Comparison of ENCODE assay signal across 19 cellular contexts in the genomic region with DNA sequence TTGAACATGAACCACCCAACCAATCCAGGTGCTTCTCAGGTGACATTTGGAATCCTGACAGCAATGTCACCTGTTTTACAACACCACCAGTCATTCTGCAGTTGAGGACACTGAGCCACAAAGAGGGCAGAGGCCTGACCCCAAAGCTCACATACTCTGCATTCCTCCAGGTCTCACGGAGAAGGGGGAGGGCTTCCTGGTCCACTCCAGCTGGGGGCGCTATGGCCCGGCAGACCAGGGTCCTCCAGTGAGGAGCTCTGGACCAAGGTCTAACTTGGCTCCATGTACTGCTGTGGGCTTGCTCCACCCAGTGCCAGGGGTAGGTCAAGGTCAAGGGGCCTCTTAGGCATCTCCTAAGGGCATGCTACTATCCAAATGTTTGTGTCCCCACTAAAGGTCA. TPM values are rescaled to one million over a fixed set of nuclear protein-coding genes. Genes with fewer than 3 reads are reported as not detected.
DNase-seq lines count a peak whose midpoint lies in the region; ATAC-seq and TF ChIP-seq lines count a peak whose summit lies in the region.
"Had no signal": no experiment of that assay in that cellular context is flagged by ENCODE, and none has a peak within 500 bp of the region (broad histone marks: within the 10 kb centered on the region; RNA-seq: fewer than 3 reads in every experiment).

No MANE protein-coding gene starts in this region.

- DNase-seq in ELF-1 (ENCODE audit: low read depth, low spot score) (peak; percentile 37), choroid plexus epithelial cell (ENCODE audit: low read depth) (no peak), neuronal stem cell (ENCODE audit: low spot score) (no peak), H4 (ENCODE audit: low spot score) (no peak), NCI-H82 (lab: John Stamatoyannopoulos, UW) (no peak)
- DNase-seq: activated CD4-positive, alpha-beta T cell treated with anti-CD3 and anti-CD28 coated beads for 4 hours; activated CD8-positive, alpha-beta memory T cell treated with anti-CD3 and anti-CD28 coated beads, Interleukin-2, amount 50 U/mL, for 48 hours; activated naive CD4-positive, alpha-beta T cell treated with Interleukin-2 at 50 U/mL for 16 hours; aorta; KG1; midbrain; NCI-H2227 treated with DMSO at 0.1 percent for 48 hours; sigmoid colon; stimulated activated CD4-positive, alpha-beta T cell treated with anti-CD3 and anti-CD28 coated beads, Interleukin-4, amount 100 ng/mL, for 4 hours had no signal

- no peak overlapping the region for H3K14ac ChIP-seq in neuronal stem cell (ENCODE audit: low read length)

- no peak overlapping the region for H4K91ac ChIP-seq in neuronal stem cell (ENCODE audit: low read depth, low read length, poor library complexity)

- WGBS in neuronal stem cell (ENCODE audit: extremely low coverage in 2 of 2, insufficient read length in 2 of 2, insufficient replicate concordance in 1 of 2), 2 donors = no CpG with 5 or more reads among the region's 3 CpGs

- H3K36me3 ChIP-seq in OCI-LY3 (replicated peaks; ENCODE audit: low read depth, low read length) (no peaks in the 10 kb centered on the region), neuronal stem cell (replicated peaks in 1 of 2; ENCODE audit: control insufficient read depth in 2 of 2, insufficient read depth in 2 of 2, low read length in 2 of 2) (peaks cover 2 to 5% of the 10 kb centered on the region in 2 donors)
- H3K36me3 ChIP-seq: sigmoid colon had no signal

- peak overlapping the region; percentile 45 for H3K23ac ChIP-seq in neuronal stem cell (ENCODE audit: low read depth, low read length, poor library complexity)

- H3K79me1 ChIP-seq in neuronal stem cell (ENCODE audit: low read depth, low read length) = no peaks in the 10 kb centered on the region

- no peak for ATAC-seq in HG03175 (IDR thresholded peaks at IDR 0.05; ENCODE audit: unreplicated experiment)

- no peak overlapping the region for H3K9ac ChIP-seq in OCI-LY3 (ENCODE audit: low read length)
- H3K9ac ChIP-seq in neuronal stem cell (ENCODE audit: low read depth, low read length, poor library complexity) = no peak overlapping the region

- H2BK120ac ChIP-seq in neuronal stem cell (ENCODE audit: low read depth, low read length) = no peak overlapping the region

- peaks cover 3% of the 10 kb centered on the region; the same call in 1 of the 2 replicates for H3K27me3 ChIP-seq in OCI-LY3 (ENCODE audit: low read depth, low read length)
- H3K27me3 ChIP-seq in neuronal stem cell (ENCODE audit: control insufficient read depth in 3 of 3, insufficient read depth in 3 of 3, low read depth in 1 of 3, low read length in 3 of 3) = peaks cover 0 to 5% (median 5%) of the 10 kb centered on the region in 3 experiments

- peak overlapping the region; percentile 1 for H2AK5ac ChIP-seq in neuronal stem cell (ENCODE audit: low read depth, low read length)

- H3K4me3 ChIP-seq in OCI-LY3 (ENCODE audit: low read length) (no peak overlapping the region), choroid plexus epithelial cell (ENCODE audit: low read depth, low read length) (no peak overlapping the region), neuronal stem cell (ENCODE audit: low read length in 2 of 2) (no peak overlapping the region)
- H3K4me3 ChIP-seq: sigmoid colon had no signal

- no peaks in the 10 kb centered on the region for H4K20me1 ChIP-seq in OCI-LY3 (ENCODE audit: insufficient read depth, low read length)

- no peak overlapping the region for H4K8ac ChIP-seq in neuronal stem cell (ENCODE audit: low read depth, low read length)

- H3K4me1 ChIP-seq in OCI-LY3 (ENCODE audit: low read length) = no peaks in the 10 kb centered on the region
- peaks cover 21 to 27% of the 10 kb centered on the region in 2 donors for H3K4me1 ChIP-seq in neuronal stem cell (ENCODE audit: control insufficient read depth in 2 of 2, insufficient read depth in 1 of 2, low read depth in 1 of 2, low read length in 2 of 2)

- H3K4ac ChIP-seq in neuronal stem cell (ENCODE audit: low read length) = no peak overlapping the region

- no peak overlapping the region for H3K27ac ChIP-seq in OCI-LY3 (ENCODE audit: low read length)
- H3K27ac ChIP-seq in neuronal stem cell (replicated peaks; ENCODE audit: low read length) = no peak overlapping the region
- H3K27ac ChIP-seq: HL-60, sigmoid colon had no signal

- H3K4me2 ChIP-seq in OCI-LY3 (ENCODE audit: low read length) (no peak overlapping the region), neuronal stem cell (ENCODE audit: insufficient read depth, low read length, poor library complexity, severe bottlenecking) (no peak overlapping the region)

- no peak overlapping the region for H2BK12ac ChIP-seq in neuronal stem cell (ENCODE audit: low read length)

- H2AFZ ChIP-seq in OCI-LY3 (ENCODE audit: low read depth, low read length) = no peak overlapping the region
- no peak overlapping the region for H2AFZ ChIP-seq in neuronal stem cell (ENCODE audit: low read length)

- no peak overlapping the region for H2BK5ac ChIP-seq in neuronal stem cell (ENCODE audit: low read length)

- H3K18ac ChIP-seq in neuronal stem cell (ENCODE audit: low read length) = peak overlapping the region; percentile 87

- peak; percentile 20; the same call in 1 of the 2 replicates for TF ChIP-seq CTCF in OCI-LY3 (IDR thresholded peaks at IDR 0.05; ENCODE audit: low read depth, low read length)
- peak; percentile 25 for TF ChIP-seq CTCF in choroid plexus epithelial cell (conservative IDR thresholded peaks at IDR 0.05; ENCODE audit: low read depth, low read length)

- H3K9me3 ChIP-seq in OCI-LY3 (ENCODE audit: insufficient read depth, low read length) (no peaks in the 10 kb centered on the region), neuronal stem cell (replicated peaks in 1 of 2; ENCODE audit: control insufficient read depth in 2 of 2, insufficient read depth in 1 of 2, low read depth in 1 of 2, low read length in 2 of 2) (no peaks in the 10 kb centered on the region)
- H3K9me3 ChIP-seq: sigmoid colon had no signal

- H2BK15ac ChIP-seq in neuronal stem cell (ENCODE audit: low read length) = peak overlapping the region; percentile 8

- no peaks in the 10 kb centered on the region for H3K79me2 ChIP-seq in OCI-LY3 (ENCODE audit: low read length)

RNA-seq across cellular contexts. Expression of gene PNPLA3, which starts 1.5 kb away (rescaled TPM):
- 11.0 TPM for polyA plus RNA-seq in neuronal stem cell (2013, experiment 1 of 2)
- 11.6 TPM for polyA plus RNA-seq in neuronal stem cell (2013, experiment 2 of 2)
- 5.2 and 7.8 TPM in 2 replicates for total RNA-seq in H4 (2014; rRNA removed; shearing (Covaris generic))
- total RNA-seq: sigmoid colon had no signal
- polyA plus RNA-seq: aorta had no signal

RNA-seq across cellular contexts. Expression of gene PNPLA5, which starts 30.3 kb away (rescaled TPM):
- polyA plus RNA-seq in neuronal stem cell (2013, experiment 1 of 2) = not detected
- not detected for polyA plus RNA-seq in neuronal stem cell (2013, experiment 2 of 2)
- not detected in 2 replicates for total RNA-seq in H4 (2014; rRNA removed; shearing (Covaris generic))
- total RNA-seq: aorta, esophagus mucosa, sigmoid colon had no signal
- polyA plus RNA-seq: keratinocyte, sigmoid colon had no signal

RNA-seq across cellular contexts. Expression of gene SAMM50, which starts 33.1 kb away (rescaled TPM):
- 26.1 TPM for polyA plus RNA-seq in neuronal stem cell (2013, experiment 1 of 2)
- 25.1 TPM for polyA plus RNA-seq in neuronal stem cell (2013, experiment 2 of 2)
- 47.3 and 82.4 TPM in 2 replicates for total RNA-seq in H4 (2014; rRNA removed; shearing (Covaris generic))

RNA-seq across cellular contexts. Expression of gene SULT4A1, which starts 59.8 kb away (rescaled TPM):
- 7.1 TPM for polyA plus RNA-seq in neuronal stem cell (2013, experiment 1 of 2)
- polyA plus RNA-seq in neuronal stem cell (2013, experiment 2 of 2) = 7.0 TPM
- 0.33 TPM in 1 of 2 replicates, not detected in the other for total RNA-seq in H4 (2014; rRNA removed; shearing (Covaris generic))
- total RNA-seq: aorta, esophagus mucosa had no signal
